ENCODE assay signal across 8 cellular contexts in the genomic region with DNA sequence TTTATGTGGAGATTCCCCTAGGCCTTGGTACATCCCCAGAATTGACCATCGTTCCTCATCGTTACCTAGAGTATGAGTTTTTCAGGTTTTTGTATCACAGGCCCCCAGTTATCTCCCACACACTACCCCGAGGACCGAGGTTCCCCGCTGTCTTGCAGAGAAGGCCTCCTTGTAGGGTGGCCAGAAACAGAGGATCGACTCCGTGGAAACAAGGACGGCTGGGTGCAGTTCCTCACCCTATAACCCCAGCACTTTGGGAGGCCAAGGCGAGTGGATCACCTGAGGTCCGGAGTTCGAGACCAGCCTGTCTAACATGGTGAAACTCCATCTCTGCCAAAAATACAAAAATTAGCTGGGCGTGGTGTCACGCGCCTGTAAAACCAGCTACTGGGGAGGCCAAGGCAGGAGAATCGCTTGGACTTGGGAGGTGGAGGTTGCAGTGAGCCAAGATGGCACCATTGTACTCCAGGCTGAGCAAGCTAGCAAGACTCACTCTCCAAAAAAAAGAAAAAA. TPM values are rescaled to one million over a fixed set of nuclear protein-coding genes. Genes with fewer than 3 reads are reported as not detected.
A peak's percentile ranks its signal among the peaks of the same experiment; 100 is the strongest.
DNase-seq lines count a peak whose midpoint lies in the region; ATAC-seq and TF ChIP-seq lines count a peak whose summit lies in the region.

No MANE protein-coding gene starts in this region.

- peak overlapping the region; percentile 90 for H3K9ac ChIP-seq in mesenchymal stem cell (ENCODE audit: low read length)

- H3K4me1 Mint-ChIP-seq in brain, result peaks cover 38% of the 10 kb centered on the region

- peak overlapping the region in 1 of 2 experiments; percentile 30 for H3K14ac ChIP-seq in mesenchymal stem cell (ENCODE audit: low read length in 2 of 2)

- H3K79me1 ChIP-seq in mesenchymal stem cell (replicated peaks; ENCODE audit: low read length, poor library complexity, severe bottlenecking), result no peaks in the 10 kb centered on the region

- TF ChIP-seq POLR2A in upper lobe of left lung (IDR thresholded peaks at IDR 0.05), result no peak

- H3K27me3 ChIP-seq in cardiac muscle cell (no peaks in the 10 kb centered on the region), mesenchymal stem cell (ENCODE audit: control insufficient read depth in 1 of 2, insufficient read depth in 1 of 2, low read length in 2 of 2) (no peaks in the 10 kb centered on the region), upper lobe of left lung (no peaks in the 10 kb centered on the region)

- peak overlapping the region; percentile 90 to 98 (median 93) for H3K4me3 Mint-ChIP-seq in brain

- no peak overlapping the region for H3K23ac ChIP-seq in mesenchymal stem cell (ENCODE audit: low read length in 2 of 2)

- H2AFZ ChIP-seq in mesenchymal stem cell (ENCODE audit: low read depth, low read length), result no peak overlapping the region

- peak overlapping the region; percentile 61 for H3K4me2 ChIP-seq in mesenchymal stem cell (ENCODE audit: low read length, poor library complexity, severe bottlenecking)

- no peak overlapping the region for H4K8ac ChIP-seq in mesenchymal stem cell (ENCODE audit: low read length)

- ATAC-seq in left cardiac atrium (no peak), upper lobe of left lung (ENCODE audit: low FRiP score in 2 of 2) (no peak), HG02678 (IDR thresholded peaks at IDR 0.05; ENCODE audit: unreplicated experiment) (no peak)

- no peak overlapping the region for H2BK12ac ChIP-seq in mesenchymal stem cell (ENCODE audit: low read length in 2 of 2)

- no peak overlapping the region for H4K91ac ChIP-seq in mesenchymal stem cell (ENCODE audit: low read length)

- peaks cover 0 to 5% (median 0%) of the 10 kb centered on the region in 5 experiments for H3K9me3 Mint-ChIP-seq in brain

- no peak overlapping the region for H2BK15ac ChIP-seq in mesenchymal stem cell (ENCODE audit: low read depth, poor library complexity, severe bottlenecking)

- H3K27ac ChIP-seq in cardiac muscle cell (peak overlapping the region; percentile 82), mesenchymal stem cell (ENCODE audit: low read length, poor library complexity, severe bottlenecking) (peak overlapping the region; percentile 38), upper lobe of left lung (peak overlapping the region; percentile 84 to 96 (median 87))

- intact Hi-C loops in left cardiac atrium (cut with DNase I), result no loop called here

- H3K9me3 ChIP-seq in cardiac muscle cell (ENCODE audit: low read depth) (no peaks in the 10 kb centered on the region), mesenchymal stem cell (ENCODE audit: control insufficient read depth, low read length) (no peaks in the 10 kb centered on the region), upper lobe of left lung (no peaks in the 10 kb centered on the region)

- no peak overlapping the region for H2BK5ac ChIP-seq in mesenchymal stem cell (ENCODE audit: low read depth, low read length, poor library complexity, severe bottlenecking)

- DNase-seq in cardiac muscle cell (ENCODE audit: low read depth in 1 of 2, low spot score in 1 of 2) (no peak), left cardiac atrium (no peak), mesenchymal stem cell (no peak), upper lobe of left lung (no peak), DMS79 (lab: John Stamatoyannopoulos, UW) (no peak), HuH-7 (ENCODE audit: low spot score) (no peak)

- H3K4me1 ChIP-seq in cardiac muscle cell (ENCODE audit: low read depth) (no peaks in the 10 kb centered on the region), mesenchymal stem cell (ENCODE audit: control insufficient read depth, insufficient read depth, low read depth, low read length) (peaks cover 34% of the 10 kb centered on the region), upper lobe of left lung (peaks cover 39 to 63% (median 53%) of the 10 kb centered on the region in 4 donors)

- WGBS in mesenchymal stem cell, result 83% methylated on average over 14 of the region's 15 CpGs
- 77 to 78% methylated on average over 15 of the region's 15 CpGs for WGBS in upper lobe of left lung, 2 donors

- peaks cover 3% of the 10 kb centered on the region for H3K27me3 Mint-ChIP-seq in brain

- no peaks in the 10 kb centered on the region for H3K36me3 ChIP-seq in cardiac muscle cell
- H3K36me3 ChIP-seq in mesenchymal stem cell (ENCODE audit: control insufficient read depth in 1 of 2, insufficient read depth in 2 of 2, low read depth in 1 of 2, low read length in 2 of 2), result peaks cover 0 to 27% of the 10 kb centered on the region in 2 experiments
- no peaks in the 10 kb centered on the region for H3K36me3 ChIP-seq in upper lobe of left lung

- peak overlapping the region; percentile 45 for H3K4me3 ChIP-seq in cardiac muscle cell
- H3K4me3 ChIP-seq in mesenchymal stem cell (ENCODE audit: insufficient read depth in 1 of 2, low read depth in 1 of 2, low read length in 2 of 2), result peak overlapping the region; percentile 79 to 80
- peak overlapping the region; percentile 77 to 95 (median 90) for H3K4me3 ChIP-seq in upper lobe of left lung

- H3K4ac ChIP-seq in mesenchymal stem cell (ENCODE audit: low read depth in 1 of 2, low read length in 2 of 2), result peak overlapping the region; percentile 2 to 83

- H2BK120ac ChIP-seq in mesenchymal stem cell (ENCODE audit: low read depth, low read length), result no peak overlapping the region

- peak overlapping the region; percentile 8 to 89 for H3K18ac ChIP-seq in mesenchymal stem cell (ENCODE audit: low read depth in 1 of 2, low read length in 2 of 2)

- no peak for TF ChIP-seq EP300 in upper lobe of left lung (IDR thresholded peaks at IDR 0.05)

- peak overlapping the region; percentile 87 to 98 (median 97) for H3K27ac Mint-ChIP-seq in brain

- peak overlapping the region; percentile 42 for H2AK5ac ChIP-seq in mesenchymal stem cell (ENCODE audit: low read length, severe bottlenecking)

- peaks cover 26% of the 10 kb centered on the region for H3K36me3 Mint-ChIP-seq in brain

- TF ChIP-seq CTCF in cardiac muscle cell (IDR thresholded peaks at IDR 0.05; ENCODE audit: low read depth, low read length), result no peak
- no peak for TF ChIP-seq CTCF in brain (conservative IDR thresholded peaks at IDR 0.05)
- no peak for TF ChIP-seq CTCF in upper lobe of left lung (IDR thresholded peaks at IDR 0.05)

RNA-seq across cellular contexts. Expression of a gene that starts 0.7 kb away (rescaled TPM):
- total RNA-seq in cardiac muscle cell (11.2 and 16.3 TPM in 2 replicates), left cardiac atrium (1 to 10 TPM; 2.3 to 3.0 TPM), upper lobe of left lung (10 to 100 TPM in 4 of 6 donors, 1 to 10 TPM in 2; 6.1 to 25.1 (median 12.0) TPM)
- polyA plus RNA-seq in cardiac muscle cell (5.9 and 14.3 TPM in 2 replicates), brain (ENCODE audit: insufficient read depth, low read depth, low replicate concordance) (3.8 TPM)
- polyA plus RNA-seq in mesenchymal stem cell (2013, experiment 1 of 2), result 4.9 TPM
- polyA plus RNA-seq in mesenchymal stem cell (2013, experiment 2 of 2), result 4.9 TPM

RNA-seq across cellular contexts. Expression of a gene that starts 0.7 kb away (rescaled TPM):
- 58.0 and 62.5 TPM in 2 replicates for total RNA-seq in cardiac muscle cell
- polyA plus RNA-seq in cardiac muscle cell, result 53.7 and 58.5 TPM in 2 replicates
- total RNA-seq in left cardiac atrium, result 10 to 100 TPM; 21.4 to 22.8 TPM
- polyA plus RNA-seq in brain (ENCODE audit: insufficient read depth, low read depth, low replicate concordance), result 105 TPM
- 66.6 TPM for polyA plus RNA-seq in mesenchymal stem cell (2013, experiment 1 of 2)
- polyA plus RNA-seq in mesenchymal stem cell (2013, experiment 2 of 2), result 67.9 TPM
- 100 to 1,000 TPM in 1 of 6 donors, 10 to 100 TPM in 5; 52.0 to 117 (median 75.3) TPM for total RNA-seq in upper lobe of left lung

RNA-seq across cellular contexts. Expression of a gene that starts 20.6 kb away (rescaled TPM):
- total RNA-seq in cardiac muscle cell (198 and 203 TPM in 2 replicates), left cardiac atrium (10 to 100 TPM; 60.8 to 66.1 TPM), upper lobe of left lung (100 to 1,000 TPM in 4 of 6 donors, 10 to 100 TPM in 2; 63.4 to 143 (median 108) TPM)
- polyA plus RNA-seq in cardiac muscle cell (145 and 159 TPM in 2 replicates), brain (ENCODE audit: insufficient read depth, low read depth, low replicate concordance) (124 TPM)
- polyA plus RNA-seq in mesenchymal stem cell (2013, experiment 1 of 2), result 60.5 TPM
- polyA plus RNA-seq in mesenchymal stem cell (2013, experiment 2 of 2), result 60.5 TPM

RNA-seq across cellular contexts. Expression of a gene that starts 35.1 kb away (rescaled TPM):
- 92.6 and 100 TPM in 2 replicates for total RNA-seq in cardiac muscle cell
- 81.1 and 97.7 TPM in 2 replicates for polyA plus RNA-seq in cardiac muscle cell
- 10 to 100 TPM; 28.0 to 34.6 TPM for total RNA-seq in left cardiac atrium
- polyA plus RNA-seq in brain (ENCODE audit: insufficient read depth, low read depth, low replicate concordance), result 83.7 TPM
- polyA plus RNA-seq in mesenchymal stem cell (2013, experiment 1 of 2), result 89.1 TPM
- polyA plus RNA-seq in mesenchymal stem cell (2013, experiment 2 of 2), result 88.0 TPM
- total RNA-seq in upper lobe of left lung, result 100 to 1,000 TPM in 1 of 6 donors, 10 to 100 TPM in 5; 49.9 to 176 (median 75.4) TPM

RNA-seq across cellular contexts. Expression of a gene that starts 42.5 kb away (rescaled TPM):
- 5.3 and 9.3 TPM in 2 replicates for total RNA-seq in cardiac muscle cell
- 9.1 and 20.8 TPM in 2 replicates for polyA plus RNA-seq in cardiac muscle cell
- total RNA-seq in left cardiac atrium, result 10 to 100 TPM in 1 of 2 donors, 1 to 10 TPM in 1; 9.9 to 12.9 TPM
- 22.6 TPM for polyA plus RNA-seq in brain (ENCODE audit: insufficient read depth, low read depth, low replicate concordance)
- 25.8 TPM for polyA plus RNA-seq in mesenchymal stem cell (2013, experiment 1 of 2)
- 28.0 TPM for polyA plus RNA-seq in mesenchymal stem cell (2013, experiment 2 of 2)
- 10 to 100 TPM in 4 of 6 donors, 1 to 10 TPM in 2; 6.9 to 39.9 (median 16.4) TPM for total RNA-seq in upper lobe of left lung
